23 cellular contexts compared by ENCODE assay signal in genomic region chr9:137318565-137318964, GRCh38. TPM values are rescaled to one million over a fixed set of nuclear protein-coding genes. Genes with fewer than 3 reads are reported as not detected.
DNase-seq lines count a peak whose midpoint lies in the region; ATAC-seq, FAIRE-seq and TF ChIP-seq lines count a peak whose summit lies in the region.
"Had no signal": no experiment of that assay in that cellular context is flagged by ENCODE, and none has a peak within 500 bp of the region (broad histone marks: within the 10 kb centered on the region; RNA-seq: fewer than 3 reads in every experiment).

No MANE protein-coding gene starts in this region.

- H2BK15ac ChIP-seq in H1 (ENCODE audit: low read length), result 0 out of 2 replicates have a peak overlapping the region, but pooled peaks have one; percentile 81

- no peak overlapping the region for H3K18ac ChIP-seq in H1 (ENCODE audit: extremely low read depth, low read length)

- peaks cover 2% of the 10 kb centered on the region for H3K36me3 Mint-ChIP-seq in neural progenitor cell
- no peaks in the 10 kb centered on the region for H3K36me3 Mint-ChIP-seq in HFFc6 (ENCODE audit: low read depth)
- H3K36me3 Mint-ChIP-seq: immature natural killer cell had no signal

- no peak overlapping the region for H3K9ac ChIP-seq in SK-N-SH
- H3K9ac ChIP-seq in H1 (replicated peaks in 1 of 4; ENCODE audit: extremely low read depth in 1 of 4, low read depth in 3 of 4, low read length in 3 of 4), result no peak overlapping the region
- no peak overlapping the region for H3K9ac ChIP-seq in neural progenitor cell
- H3K9ac ChIP-seq: KMS-11 had no signal

- no peaks in the 10 kb centered on the region for H3K79me1 ChIP-seq in H1 (ENCODE audit: low read depth, low read length)

- 73% methylated on average over 5 of the region's 15 CpGs for WGBS in SK-N-SH (ENCODE audit: low lambda C conversion rate)
- 88% methylated on average over 4 of the region's 15 CpGs; no CpG with 5 or more reads in 1 of the 2 experiments for WGBS in H1 (ENCODE audit: extremely low coverage in 1 of 2, insufficient coverage in 1 of 2, insufficient read length in 1 of 2, insufficient replicate concordance in 2 of 2, low coverage in 1 of 2, low lambda C conversion rate in 2 of 2, missing lambda C conversion rate in 1 of 2), 2 experiments
- WGBS in upper lobe of left lung, 2 donors, result 85 to 93% methylated on average over 2 to 13 of the region's 15 CpGs

- no peaks in the 10 kb centered on the region for H3K79me2 ChIP-seq in SK-N-SH (ENCODE audit: insufficient read depth)
- H3K79me2 ChIP-seq in H1 (ENCODE audit: control insufficient read depth in 1 of 2, insufficient read depth in 2 of 2, low read length in 2 of 2), result no peaks in the 10 kb centered on the region
- H3K79me2 ChIP-seq in neural progenitor cell (ENCODE audit: low read depth), result no peaks in the 10 kb centered on the region

- H3K4me3 Mint-ChIP-seq in neural progenitor cell (no peak overlapping the region), HFFc6 (no peak overlapping the region)
- H3K4me3 Mint-ChIP-seq: H9; immature natural killer cell; T-helper 2 cell treated with Interferon-gamma antibody and Interleukin-4, amounts not matched to agents 5 μg/mL and 100 μg/mL, for 36 hours had no signal

- no peak overlapping the region for H4K8ac ChIP-seq in H1 (ENCODE audit: extremely low read depth, insufficient read depth, low read length)

- H3K36me3 ChIP-seq in SK-N-SH (replicated peaks in 1 of 2; ENCODE audit: control insufficient read depth in 1 of 2, insufficient read depth in 2 of 2, low read length in 1 of 2), result no peaks in the 10 kb centered on the region
- H3K36me3 ChIP-seq in H1 (ENCODE audit: control insufficient read depth in 2 of 4, insufficient read depth in 4 of 4, low read length in 3 of 4), result no peaks in the 10 kb centered on the region
- no peaks in the 10 kb centered on the region for H3K36me3 ChIP-seq in neural progenitor cell
- H3K36me3 ChIP-seq in upper lobe of left lung, result no peaks in the 10 kb centered on the region
- H3K36me3 ChIP-seq: SJCRH30 had no signal

- TF ChIP-seq EP300 in SK-N-SH (IDR thresholded peaks at IDR 0.05; ENCODE audit: borderline replicate concordance in 1 of 2, low read depth in 1 of 2, low read length in 1 of 2) (no peak), H1 (IDR thresholded peaks at IDR 0.05; ENCODE audit: borderline replicate concordance in 1 of 2, low read depth in 2 of 2, low read length in 2 of 2) (no peak), upper lobe of left lung (IDR thresholded peaks at IDR 0.05) (no peak)

- TF ChIP-seq RAD21 in SK-N-SH (IDR thresholded peaks at IDR 0.05; ENCODE audit: low read length) (no peak), H1 (IDR thresholded peaks at IDR 0.05 in 1 of 2, conservative IDR thresholded peaks at IDR 0.05 in 1 of 2; ENCODE audit: low read depth in 2 of 2, low read length in 2 of 2) (no peak)

- TF ChIP-seq CTCF in SK-N-SH (IDR thresholded peaks at IDR 0.05) (no peak), H1 (IDR thresholded peaks at IDR 0.05; ENCODE audit: control extremely low read depth in 1 of 3, insufficient read depth in 1 of 3, low read depth in 1 of 3, low read length in 3 of 3) (no peak), neural progenitor cell (IDR thresholded peaks at IDR 0.05) (no peak), upper lobe of left lung (IDR thresholded peaks at IDR 0.05) (no peak), HFFc6 (IDR thresholded peaks at IDR 0.05) (no peak)

- H2AFZ ChIP-seq in SK-N-SH (ENCODE audit: low read depth), result no peak overlapping the region
- H2AFZ ChIP-seq in H1 (ENCODE audit: low read length), result no peak overlapping the region
- no peak overlapping the region for H2AFZ ChIP-seq in neural progenitor cell (replicated peaks)

- no peak overlapping the region for H2BK120ac ChIP-seq in H1 (replicated peaks; ENCODE audit: low read depth, low read length)

- H3K27me3 Mint-ChIP-seq in neural progenitor cell (ENCODE audit: insufficient read depth, low read depth) (peaks cover 3% of the 10 kb centered on the region), HFFc6 (ENCODE audit: insufficient read depth) (no peaks in the 10 kb centered on the region)

- H3K27me3 ChIP-seq in SK-N-SH (ENCODE audit: insufficient read depth) (no peaks in the 10 kb centered on the region), H1 (replicated peaks in 1 of 4; ENCODE audit: control insufficient read depth in 3 of 4, extremely low read depth in 1 of 4, insufficient read depth in 3 of 4, low read length in 3 of 4) (peaks cover 0 to 4% (median 0%) of the 10 kb centered on the region in 4 experiments; a peak in 2 of 7 replicates), neural progenitor cell (no peaks in the 10 kb centered on the region), upper lobe of left lung (peaks cover 0 to 14% (median 6%) of the 10 kb centered on the region in 4 donors)

- no peak overlapping the region for H3K56ac ChIP-seq in H1 (replicated peaks; ENCODE audit: insufficient read length, low read depth, low read length)

- peaks cover 26% of the 10 kb centered on the region for H3K4me1 Mint-ChIP-seq in neural progenitor cell
- no peaks in the 10 kb centered on the region for H3K4me1 Mint-ChIP-seq in HFFc6 (ENCODE audit: low read depth)

- H3K27ac Mint-ChIP-seq in neural progenitor cell, result peak overlapping the region; percentile 63
- H3K27ac Mint-ChIP-seq in HFFc6, result no peak overlapping the region
- H3K27ac Mint-ChIP-seq: immature natural killer cell; T-helper 2 cell treated with Interferon-gamma antibody and Interleukin-4, amounts not matched to agents 5 μg/mL and 100 μg/mL, for 36 hours had no signal

- no peak for FAIRE-seq in H1 (lab: Jason Lieb, UNC)
- FAIRE-seq: frontal cortex had no signal

- H3K27ac ChIP-seq in SK-N-SH (ENCODE audit: low read depth in 2 of 2, low read length in 1 of 2) (no peak overlapping the region), H1 (ENCODE audit: low read depth, low read length) (no peak overlapping the region), neural progenitor cell (no peak overlapping the region), upper lobe of left lung (peak overlapping the region in 3 of 4 donors; percentile 17 to 80 (median 43))
- H3K27ac ChIP-seq: 22Rv1, C4-2B, KMS-11, SJCRH30 had no signal

- H3K4me3 ChIP-seq in SK-N-SH (ENCODE audit: low read depth in 2 of 2, low read length in 1 of 2), result no peak overlapping the region
- H3K4me3 ChIP-seq in H1 (ENCODE audit: extremely low read depth in 1 of 4, insufficient read depth in 2 of 4, low read depth in 3 of 4, low read length in 4 of 4), result no peak overlapping the region
- H3K4me3 ChIP-seq in neural progenitor cell, result no peak overlapping the region
- no peak overlapping the region for H3K4me3 ChIP-seq in upper lobe of left lung
- H3K4me3 ChIP-seq: SJCRH30 had no signal

- no peaks in the 10 kb centered on the region for H3K9me2 ChIP-seq in SK-N-SH

- ATAC-seq in SK-N-SH treated with all-trans-retinoic acid at 6 μM for 48 hours (no peak), upper lobe of left lung (ENCODE audit: low FRiP score in 2 of 2) (no peak), HG02588 (IDR thresholded peaks at IDR 0.05; ENCODE audit: unreplicated experiment) (no peak)

- H3K9me3 Mint-ChIP-seq in neural progenitor cell (peaks cover 3% of the 10 kb centered on the region), HFFc6 (peaks cover 5% of the 10 kb centered on the region; the same call in 1 of the 2 replicates)
- H3K9me3 Mint-ChIP-seq: immature natural killer cell; T-helper 2 cell treated with Interferon-gamma antibody and Interleukin-4, amounts not matched to agents 5 μg/mL and 100 μg/mL, for 36 hours had no signal

- H3K4me1 ChIP-seq in SK-N-SH (ENCODE audit: control insufficient read depth in 1 of 2, insufficient read depth in 2 of 2, low read depth in 1 of 2, low read length in 1 of 2), result peaks cover 0 to 4% of the 10 kb centered on the region in 2 experiments; a peak in 1 of 4 replicates
- peaks cover 0 to 35% (median 15%) of the 10 kb centered on the region in 4 experiments; a peak in 6 of 7 replicates for H3K4me1 ChIP-seq in H1 (replicated peaks in 1 of 4; ENCODE audit: control insufficient read depth in 3 of 4, insufficient read depth in 4 of 4, low read length in 3 of 4)
- peaks cover 36% of the 10 kb centered on the region for H3K4me1 ChIP-seq in neural progenitor cell
- H3K4me1 ChIP-seq in upper lobe of left lung, result peaks cover 28 to 68% (median 38%) of the 10 kb centered on the region in 4 donors
- H3K4me1 ChIP-seq: SJCRH30 had no signal

- no peak overlapping the region for H4K5ac ChIP-seq in H1 (ENCODE audit: insufficient read length, low read depth, low read length)

- POLR2A ChIA-PET in SK-N-SH (lab: Yijun Ruan, JAX), result no interaction called here
- POLR2A ChIA-PET in H1 (lab: Charles Lee; ENCODE audit: partially characterized antibody), result interaction anchor here (0.5 to 11.9 kb wide), 3 partner anchors 12 to 112 kb away, joined by 3 to 129 read pairs (median 4); partner anchors contain the start of gene NRARP

- no peak overlapping the region for H2BK20ac ChIP-seq in H1 (ENCODE audit: low read length)

- H3K4ac ChIP-seq in H1 (replicated peaks; ENCODE audit: insufficient read length, low read depth, low read length), result peak overlapping the region; percentile 85

- H2BK12ac ChIP-seq in H1 (ENCODE audit: low read depth, low read length), result peak overlapping the region; percentile 50; the same call in 1 of the 2 replicates

- CTCF ChIA-PET in SK-N-SH (lab: Yijun Ruan, JAX), result interaction anchor here (1.6 to 7.5 kb wide), 2 partner anchors 16 to 32 kb away, joined by 4 to 74 read pairs; partner anchors contain the start of gene NRARP
- CTCF ChIA-PET in H1 (lab: Charles Lee; ENCODE audit: partially characterized antibody), result interaction anchor here (0.7 to 5.7 kb wide), 11 partner anchors 9 to 86 kb away, joined by 3 to 55 read pairs (median 5); partner anchors contain the start of gene NRARP

- no peak overlapping the region for H2AK5ac ChIP-seq in H1 (ENCODE audit: low read depth, low read length)

- no peak overlapping the region for H3K23ac ChIP-seq in H1 (ENCODE audit: insufficient read length)

- DNase-seq in SK-N-SH (peak; percentile 29), H1 (ENCODE audit: low read depth in 1 of 2, low spot score in 2 of 2) (no peak), neural progenitor cell (ENCODE audit: low spot score) (no peak), upper lobe of left lung (peak in 1 of 2 donors; percentile 49), NCI-H1092 treated with DMSO at 0.1 percent for 48 hours (lab: John Stamatoyannopoulos, UW) (no peak), HFFc6 (no peak)
- DNase-seq: activated CD4-positive, alpha-beta T cell treated with anti-CD3 and anti-CD28 coated beads for 4 hours; activated CD8-positive, alpha-beta memory T cell treated with anti-CD3 and anti-CD28 coated beads, Interleukin-2, amount 50 U/mL, for 4 hours; activated gamma-delta T cell; DMS53; immature natural killer cell; NCI-H1105 treated with DMSO at 0.1 percent for 48 hours; NCI-H526 treated with DMSO at 0.1 percent for 48 hours; stimulated activated CD4-positive, alpha-beta T cell treated with anti-CD3 and anti-CD28 coated beads, Interleukin-1b, Interleukin-23, amount 100 ng/mL, for 48 hours had no signal

- no peak overlapping the region for H3K4me2 ChIP-seq in SK-N-SH
- no peak overlapping the region for H3K4me2 ChIP-seq in H1 (ENCODE audit: insufficient read depth in 1 of 2, low read depth in 2 of 2, low read length in 2 of 2)
- no peak overlapping the region for H3K4me2 ChIP-seq in neural progenitor cell
- H3K4me2 ChIP-seq: KMS-11 had no signal

- no peak for TF ChIP-seq POLR2A in H1 (IDR thresholded peaks at IDR 0.05; ENCODE audit: control extremely low read depth in 1 of 2, low read depth in 2 of 2, low read length in 2 of 2)
- no peak for TF ChIP-seq POLR2A in upper lobe of left lung (IDR thresholded peaks at IDR 0.05)

- no peak overlapping the region for H3K14ac ChIP-seq in H1 (ENCODE audit: insufficient read length)

- H3F3A ChIP-seq in SK-N-SH (replicated peaks; ENCODE audit: insufficient read depth) (no peaks in the 10 kb centered on the region), neural progenitor cell (ENCODE audit: low read depth) (peaks cover 30% of the 10 kb centered on the region)

- no peak overlapping the region for H4K91ac ChIP-seq in H1 (replicated peaks; ENCODE audit: insufficient read length, low read length)

- H4K20me1 ChIP-seq in SK-N-SH (ENCODE audit: insufficient read depth) (no peaks in the 10 kb centered on the region), H1 (replicated peaks in 1 of 2; ENCODE audit: control insufficient read depth in 1 of 2, insufficient read depth in 2 of 2, low read length in 2 of 2) (no peaks in the 10 kb centered on the region), neural progenitor cell (ENCODE audit: low read depth) (no peaks in the 10 kb centered on the region)

- H3K9me3 ChIP-seq in SK-N-SH, result no peaks in the 10 kb centered on the region
- H3K9me3 ChIP-seq in H1 (ENCODE audit: insufficient read depth in 2 of 2, low read depth in 1 of 2, low read length in 1 of 2), result no peaks in the 10 kb centered on the region
- no peaks in the 10 kb centered on the region for H3K9me3 ChIP-seq in neural progenitor cell (ENCODE audit: low read depth)
- H3K9me3 ChIP-seq in upper lobe of left lung, result no peaks in the 10 kb centered on the region
- H3K9me3 ChIP-seq: SJCRH30 had no signal

- no peaks in the 10 kb centered on the region; the same call in 1 of the 2 replicates for H3K23me2 ChIP-seq in H1 (ENCODE audit: low read depth, low read length)

- no peak overlapping the region for H2BK5ac ChIP-seq in H1 (ENCODE audit: low read depth, low read length)

RNA-seq across cellular contexts. Expression of gene NRARP, which starts 16.5 kb away (rescaled TPM):
- polyA plus RNA-seq in SK-N-SH (2012; rRNA removed), result 3.9 and 4.2 TPM in 2 replicates
- polyA plus RNA-seq in SK-N-SH (2012; cell fraction: cytosol; rRNA removed), result 2.9 and 3.4 TPM in 2 replicates
- polyA plus RNA-seq in SK-N-SH (2012; cell fraction: nucleus; rRNA removed), result 5.1 and 6.5 TPM in 2 replicates
- 35.4 and 37.2 TPM in 2 replicates for total RNA-seq in H1 (2021; fragmentation: NEBNext Ultra II Directional; extraction: Animal tissue kit (Norgen Biotek cat#: 25700))
- polyA plus RNA-seq in H1 (2011; rRNA removed), result 32.5 and 52.0 TPM in 2 replicates
- 27.2 TPM for polyA plus RNA-seq in H1 (2011; cell fraction: cytosol; rRNA removed)
- 23.8 TPM for polyA plus RNA-seq in H1 (2011; cell fraction: nucleus; rRNA removed)
- 13.6 to 21.0 TPM (median 17.4 TPM) in 4 replicates for polyA plus RNA-seq in H1 (2012, experiment 1 of 2)
- polyA plus RNA-seq in H1 (2012, experiment 2 of 2), result 10.2 TPM
- 18.6 TPM for polyA plus RNA-seq in H1 (2013, experiment 1 of 2)
- 18.9 TPM for polyA plus RNA-seq in H1 (2013, experiment 2 of 2)
- 4.4 and 6.2 TPM in 2 replicates for polyA minus RNA-seq in H1 (2011; rRNA and poly(A)+ RNA removed)
- 23.5 TPM for polyA minus RNA-seq in H1 (2011; cell fraction: cytosol; rRNA and poly(A)+ RNA removed)
- 36.3 TPM for polyA minus RNA-seq in H1 (2011; cell fraction: nucleus; rRNA and poly(A)+ RNA removed)
- 20.7 and 25.2 TPM in 2 replicates for total RNA-seq in neural progenitor cell (ENCODE audit: low replicate concordance)
- total RNA-seq in upper lobe of left lung, result 10 to 100 TPM in 3 of 6 donors, 1 to 10 TPM in 3; 3.1 to 26.9 (median 9.5) TPM
- total RNA-seq in HFFc6 (2021; fragmentation: NEBNext Ultra II Directional; extraction: Animal tissue kit (Norgen Biotek cat#: 25700)), result under 1 TPM in 5 of 6 experiments, not detected in 1; 0.09 to 0.36 (median 0.17) TPM

RNA-seq across cellular contexts. Expression of gene TOR4A, which starts 41.0 kb away (rescaled TPM):
- polyA plus RNA-seq in SK-N-SH (2012; rRNA removed) (0.81 and 0.99 TPM in 2 replicates), H1 (2011; rRNA removed) (8.4 and 11.4 TPM in 2 replicates)
- polyA plus RNA-seq in SK-N-SH (2012; cell fraction: cytosol; rRNA removed), result 0.36 and 0.62 TPM in 2 replicates
- polyA plus RNA-seq in SK-N-SH (2012; cell fraction: nucleus; rRNA removed), result 2.2 and 3.4 TPM in 2 replicates
- total RNA-seq in H1 (2021; fragmentation: NEBNext Ultra II Directional; extraction: Animal tissue kit (Norgen Biotek cat#: 25700)), result 9.2 and 9.3 TPM in 2 replicates
- 6.6 TPM for polyA plus RNA-seq in H1 (2011; cell fraction: cytosol; rRNA removed)
- 11.1 TPM for polyA plus RNA-seq in H1 (2011; cell fraction: nucleus; rRNA removed)
- 3.5 to 6.6 TPM (median 5.8 TPM) in 4 replicates for polyA plus RNA-seq in H1 (2012, experiment 1 of 2)
- polyA plus RNA-seq in H1 (2012, experiment 2 of 2), result 5.1 TPM
- 12.1 TPM for polyA plus RNA-seq in H1 (2013, experiment 1 of 2)
- polyA plus RNA-seq in H1 (2013, experiment 2 of 2), result 12.3 TPM
- 2.7 TPM in 2 replicates for polyA minus RNA-seq in H1 (2011; rRNA and poly(A)+ RNA removed)
- 10.6 TPM for polyA minus RNA-seq in H1 (2011; cell fraction: cytosol; rRNA and poly(A)+ RNA removed)
- polyA minus RNA-seq in H1 (2011; cell fraction: nucleus; rRNA and poly(A)+ RNA removed), result 9.7 TPM
- total RNA-seq in neural progenitor cell (ENCODE audit: low replicate concordance) (0.39 and 2.8 TPM in 2 replicates), upper lobe of left lung (10 to 100 TPM; 31.5 to 62.6 (median 39.2) TPM)
- total RNA-seq in HFFc6 (2021; fragmentation: NEBNext Ultra II Directional; extraction: Animal tissue kit (Norgen Biotek cat#: 25700)), result 10 to 100 TPM; 58.4 to 76.2 (median 62.2) TPM

Comparison
In these comparisons a context has a peak if more than half of its experiments do, and no peak if none do; other contexts are left out.
1. H3K27ac ChIP-seq: peak in upper lobe of left lung (3 of 4); none in SK-N-SH (0 of 2), H1 (single experiment) and neural progenitor cell (single experiment).